In genomic region chr13:43984292-43984691, GRCh38 we compare ENCODE assay signal across 32 cellular contexts.
"Had no signal": no experiment of that assay in that cellular context is flagged by ENCODE, and none has a peak within 500 bp of the region (broad histone marks: within the 10 kb centered on the region; RNA-seq: fewer than 3 reads in every experiment).

No MANE protein-coding gene starts in this region.

- H3K9me3 Mint-ChIP-seq: activated B cell treated with CpG ODN at 0.5 μM for 24 hours; activated CD8-positive, alpha-beta T cell treated with anti-CD3 and anti-CD28 coated beads for 36 hours; activated T-cell treated with anti-CD3 and anti-CD28 coated beads, Interleukin-2, amount 50 U/mL, for 4 hours; activated T-helper 17 cell treated with anti-CD3 and anti-CD28 coated beads, Interleukin-2, amount 50 U/mL, for 72 hours; central memory CD8-positive, alpha-beta T cell; dendritic cell treated with granulocyte-macrophage colony-stimulating factor and Interleukin-4, amounts not matched to agents 40 ng/mL and 50 ng/mL, for 4 days; endodermal cell; T-helper 2 cell treated with Interferon-gamma antibody and Interleukin-4, amounts not matched to agents 5 μg/mL and 100 μg/mL, for 36 hours had no signal

- H3K4me1 Mint-ChIP-seq: activated B cell treated with CpG ODN at 0.5 μM for 24 hours; activated T-helper 17 cell treated with anti-CD3 and anti-CD28 coated beads, Interleukin-2, amount 50 U/mL, for 72 hours; central memory CD8-positive, alpha-beta T cell had no signal

- H3K9me3 ChIP-seq: gastrocnemius medialis, heart left ventricle had no signal

- H3K4me3 Mint-ChIP-seq: activated B cell treated with CpG ODN at 0.5 μM for 24 hours; activated CD8-positive, alpha-beta T cell treated with anti-CD3 and anti-CD28 coated beads for 36 hours; activated naive CD8-positive, alpha-beta T cell; activated T-cell treated with anti-CD3 and anti-CD28 coated beads, Interleukin-2, amount 50 U/mL, for 4 hours; activated T-helper 17 cell treated with anti-CD3 and anti-CD28 coated beads, Interleukin-2, amount 50 U/mL, for 72 hours; central memory CD8-positive, alpha-beta T cell; dendritic cell treated with granulocyte-macrophage colony-stimulating factor and Interleukin-4, amounts not matched to agents 40 ng/mL and 50 ng/mL, for 4 days; endodermal cell; T-helper 17 cell; T-helper 2 cell treated with Interferon-gamma antibody and Interleukin-4, amounts not matched to agents 5 μg/mL and 100 μg/mL, for 36 hours had no signal

- H3K27ac Mint-ChIP-seq: activated B cell treated with CpG ODN at 0.5 μM for 24 hours; activated CD8-positive, alpha-beta T cell treated with anti-CD3 and anti-CD28 coated beads for 36 hours; activated naive CD8-positive, alpha-beta T cell; activated T-helper 17 cell treated with anti-CD3 and anti-CD28 coated beads, Interleukin-2, amount 50 U/mL, for 72 hours; dendritic cell treated with granulocyte-macrophage colony-stimulating factor and Interleukin-4, amounts not matched to agents 40 ng/mL and 50 ng/mL, for 4 days; endodermal cell; T-helper 17 cell; T-helper 2 cell treated with Interferon-gamma antibody and Interleukin-4, amounts not matched to agents 5 μg/mL and 100 μg/mL, for 36 hours had no signal

- ATAC-seq: activated CD4-positive, CD25-positive, alpha-beta regulatory T cell treated with anti-CD3 and anti-CD28 coated beads, Interleukin-2, amount 50 U/mL, for 24 hours; activated CD8-positive, alpha-beta T cell treated with anti-CD3 and anti-CD28 coated beads for 36 hours; activated T-cell treated with anti-CD3 and anti-CD28 coated beads, Interleukin-2, amount 50 U/mL, for 4 hours; activated T-helper 17 cell treated with anti-CD3 and anti-CD28 coated beads, Interleukin-2, amount 50 U/mL, for 72 hours; esophagus mucosa; gastrocnemius medialis; heart left ventricle; T-helper 17 cell had no signal

- H3K27ac ChIP-seq: coronary artery, dorsolateral prefrontal cortex, gastrocnemius medialis, heart left ventricle, WERI-Rb-1 had no signal

- H3K27me3 ChIP-seq: dorsolateral prefrontal cortex, gastrocnemius medialis, heart left ventricle had no signal

- H3K36me3 Mint-ChIP-seq: activated naive CD8-positive, alpha-beta T cell had no signal

- H3K36me3 ChIP-seq: gastrocnemius medialis, heart left ventricle, WERI-Rb-1 had no signal

- H3K4me3 ChIP-seq: coronary artery, dorsolateral prefrontal cortex, gastrocnemius medialis, heart left ventricle had no signal

- DNase-seq: activated B cell treated with CpG ODN at 0.5 μM for 24 hours; activated CD4-positive, alpha-beta T cell treated with anti-CD3 and anti-CD28 coated beads for 48 hours; activated CD4-positive, alpha-beta T cell treated with anti-CD3 and anti-CD28 coated beads, Interleukin-2, amount 50 U/mL, for 1 hour; activated CD4-positive, alpha-beta T cell treated with anti-CD3 and anti-CD28 coated beads, Interleukin-2, amount 50 U/mL, for 48 hours; activated CD8-positive, alpha-beta memory T cell treated with anti-CD3 and anti-CD28 coated beads for 24 hours; activated CD8-positive, alpha-beta T cell treated with anti-CD3 and anti-CD28 coated beads for 36 hours; activated effector memory CD4-positive, alpha-beta T cell treated with Interleukin-2 at 50 U/mL for 16 hours; activated gamma-delta T cell treated with Interleukin-2 at 50 U/mL for 16 hours; activated naive CD4-positive, alpha-beta T cell treated with anti-CD3 and anti-CD28 coated beads, Interleukin-2, amount 50 U/mL, for 16 hours; activated naive CD4-positive, alpha-beta T cell treated with Interleukin-2 at 50 U/mL for 16 hours; activated T-cell treated with anti-CD3 and anti-CD28 coated beads, Interleukin-2, amount 50 U/mL, for 4 hours; amniotic stem cell; anterior cingulate cortex; dorsolateral prefrontal cortex; effector memory CD4-positive, alpha-beta T cell; endodermal cell; foreskin fibroblast; gastrocnemius medialis; glutamatergic neuron; heart left ventricle; T-helper 1 cell; T-helper 17 cell; T1000; WERI-Rb-1 had no signal
